Comparison of ENCODE assay signal across 18 cellular contexts in genomic region chr2:65778126-65778525, GRCh38.
A peak's percentile ranks its signal among the peaks of the same experiment; 100 is the strongest.
DNase-seq lines count a peak whose midpoint lies in the region; ATAC-seq, FAIRE-seq and TF ChIP-seq lines count a peak whose summit lies in the region.
"Had no signal": no experiment of that assay in that cellular context is flagged by ENCODE, and none has a peak within 500 bp of the region (broad histone marks: within the 10 kb centered on the region; RNA-seq: fewer than 3 reads in every experiment).

No MANE protein-coding gene starts in this region.

- H3K27me3 ChIP-seq in bronchial epithelial cell (ENCODE audit: control insufficient read depth, insufficient read depth, low read length): no peaks in the 10 kb centered on the region
- H3K27me3 ChIP-seq: SJCRH30 had no signal

- CTCF ChIA-PET in activated CD4-positive, alpha-beta T cell treated with anti-CD3 and anti-CD28 coated beads, Interleukin-2, amount 10 ng/mL, durations not matched to agents 7 days and 5 days (lab: Charles Lee): no interaction called here

- peaks cover 2% of the 10 kb centered on the region for H3K27me3 Mint-ChIP-seq in activated CD4-positive, alpha-beta T cell treated with anti-CD3 and anti-CD28 coated beads, Interleukin-2, amount 10 ng/mL, durations not matched to agents 7 days and 5 days

- POLR2A ChIA-PET in activated CD4-positive, alpha-beta T cell treated with anti-CD3 and anti-CD28 coated beads, Interleukin-2, amount 10 ng/mL, durations not matched to agents 7 days and 5 days (lab: Charles Lee): no interaction called here

- no peak overlapping the region for H3K4me3 Mint-ChIP-seq in activated CD4-positive, alpha-beta T cell treated with anti-CD3 and anti-CD28 coated beads, Interleukin-2, amount 10 ng/mL, durations not matched to agents 7 days and 5 days

- H3K36me3 Mint-ChIP-seq in activated CD4-positive, alpha-beta T cell treated with anti-CD3 and anti-CD28 coated beads, Interleukin-2, amount 10 ng/mL, durations not matched to agents 7 days and 5 days (ENCODE audit: low read depth): no peaks in the 10 kb centered on the region

- ATAC-seq in HG03139 (IDR thresholded peaks at IDR 0.05; ENCODE audit: unreplicated experiment): no peak

- FAIRE-seq in bronchial epithelial cell (lab: Jason Lieb, UNC): no peak
- FAIRE-seq: H1, HTR-8/SVneo had no signal

- H3K36me3 ChIP-seq in bronchial epithelial cell (ENCODE audit: control insufficient read depth, insufficient read depth, low read length): no peaks in the 10 kb centered on the region
- H3K36me3 ChIP-seq: SJCRH30 had no signal

- no peak overlapping the region for H3K27ac Mint-ChIP-seq in activated CD4-positive, alpha-beta T cell treated with anti-CD3 and anti-CD28 coated beads, Interleukin-2, amount 10 ng/mL, durations not matched to agents 7 days and 5 days

- H3K4me1 Mint-ChIP-seq in activated CD4-positive, alpha-beta T cell treated with anti-CD3 and anti-CD28 coated beads, Interleukin-2, amount 10 ng/mL, durations not matched to agents 7 days and 5 days: no peaks in the 10 kb centered on the region

- H3K4me3 ChIP-seq in bronchial epithelial cell (ENCODE audit: low read depth, low read length): no peak overlapping the region
- H3K4me3 ChIP-seq: SJCRH30 had no signal

- DNase-seq in DMS53 (lab: John Stamatoyannopoulos, UW): peak; percentile 10
- no peak for DNase-seq in DMS53 treated with DMSO at 0.1 percent for 48 hours (lab: John Stamatoyannopoulos, UW; ENCODE audit: unreplicated experiment)
- peak; percentile 24 for DNase-seq in HT1080 (ENCODE audit: low read depth)
- peak; percentile 36 for DNase-seq in bronchial epithelial cell (ENCODE audit: low read depth)
- DNase-seq in iPS-NIHi7 (ENCODE audit: extremely low spot score): peak; percentile 13
- no peak for DNase-seq in NCI-H345 (lab: John Stamatoyannopoulos, UW)
- no peak for DNase-seq in activated CD4-positive, alpha-beta T cell treated with anti-CD3 and anti-CD28 coated beads, Interleukin-2, amount 10 ng/mL, durations not matched to agents 7 days and 5 days
- DNase-seq: 8988T, C1 segment of cervical spinal cord, MV-4-11, NCI-H1417 treated with DMSO at 0.1 percent for 48 hours, NCI-H1930, NCI-H510A treated with DMSO at 0.1 percent for 48 hours, RPMI8226 had no signal

- no peaks in the 10 kb centered on the region for H3K9me3 Mint-ChIP-seq in activated CD4-positive, alpha-beta T cell treated with anti-CD3 and anti-CD28 coated beads, Interleukin-2, amount 10 ng/mL, durations not matched to agents 7 days and 5 days

- TF ChIP-seq CTCF in bronchial epithelial cell (IDR thresholded peaks at IDR 0.05; ENCODE audit: insufficient read depth, low read length, severe bottlenecking): no peak

Comparison
In these comparisons a context has a peak if more than half of its experiments do, and no peak if none do; other contexts are left out.
1. DNase-seq: peak in DMS53 (single experiment), HT1080 (single experiment), bronchial epithelial cell (single experiment) and iPS-NIHi7 (single experiment); none in DMS53 treated with DMSO at 0.1 percent for 48 hours (single experiment), NCI-H345 (single experiment) and activated CD4-positive, alpha-beta T cell treated with anti-CD3 and anti-CD28 coated beads, Interleukin-2, amount 10 ng/mL, durations not matched to agents 7 days and 5 days (single experiment).